ENCODE assay signal across 13 cellular contexts in genomic region chr2:192004188-192004963, GRCh38.
DNase-seq lines count a peak whose midpoint lies in the region; ATAC-seq and TF ChIP-seq lines count a peak whose summit lies in the region.
"Had no signal": no experiment of that assay in that cellular context is flagged by ENCODE, and none has a peak within 500 bp of the region (broad histone marks: within the 10 kb centered on the region; RNA-seq: fewer than 3 reads in every experiment).

No MANE protein-coding gene starts in this region.

- no peaks in the 10 kb centered on the region for H3K79me2 ChIP-seq in OCI-LY3 (ENCODE audit: low read length)

- H3K4me3 Mint-ChIP-seq in chondrocyte (ENCODE audit: unreplicated experiment): no peak overlapping the region

- no peaks in the 10 kb centered on the region for H3K27me3 ChIP-seq in OCI-LY3 (ENCODE audit: low read depth, low read length)
- H3K27me3 ChIP-seq: heart left ventricle, SJCRH30, testis had no signal

- no peaks in the 10 kb centered on the region for H3K9me3 ChIP-seq in OCI-LY3 (ENCODE audit: insufficient read depth, low read length)
- H3K9me3 ChIP-seq: heart left ventricle, SJCRH30, testis had no signal

- peaks cover 15% of the 10 kb centered on the region for H3K4me1 Mint-ChIP-seq in chondrocyte (ENCODE audit: low read depth)

- no peaks in the 10 kb centered on the region for H3K9me3 Mint-ChIP-seq in chondrocyte (ENCODE audit: low read depth)

- peak overlapping the region; percentile 43 for H3K9ac ChIP-seq in OCI-LY3 (ENCODE audit: low read length)

- DNase-seq in NCI-H748 treated with DMSO at 0.1 percent for 48 hours (lab: John Stamatoyannopoulos, UW): no peak
- DNase-seq in NCI-H2196 treated with DMSO at 0.1 percent for 48 hours (lab: John Stamatoyannopoulos, UW; ENCODE audit: unreplicated experiment): no peak
- DNase-seq in NAMALWA (ENCODE audit: low spot score): no peak
- no peak for DNase-seq in chondrocyte (ENCODE audit: low spot score)
- DNase-seq: effector CD4-positive, alpha-beta T cell; heart left ventricle; SJCRH30; testis had no signal

- no peaks in the 10 kb centered on the region for H3K27me3 Mint-ChIP-seq in chondrocyte (ENCODE audit: low read depth)

- H3K27ac ChIP-seq in OCI-LY3 (ENCODE audit: low read length): peak overlapping the region; percentile 14; the same call in 1 of the 2 replicates
- H3K27ac ChIP-seq: C4-2B, heart left ventricle, SJCRH30, testis had no signal

- no peaks in the 10 kb centered on the region for H4K20me1 ChIP-seq in OCI-LY3 (ENCODE audit: insufficient read depth, low read length)

- H3K27ac Mint-ChIP-seq in chondrocyte (ENCODE audit: unreplicated experiment): no peak overlapping the region

- no peak for TF ChIP-seq CTCF in OCI-LY3 (IDR thresholded peaks at IDR 0.05; ENCODE audit: low read depth, low read length)
- no peak for TF ChIP-seq CTCF in chondrocyte (IDR thresholded peaks at IDR 0.05)

- H3K4me3 ChIP-seq in OCI-LY3 (ENCODE audit: low read length): peak overlapping the region; percentile 56
- H3K4me3 ChIP-seq: heart left ventricle, SJCRH30, testis had no signal

- peaks cover 32% of the 10 kb centered on the region for H3K4me1 ChIP-seq in OCI-LY3 (ENCODE audit: low read length)
- H3K4me1 ChIP-seq: testis had no signal

- peak overlapping the region; percentile 84 for H3K4me2 ChIP-seq in OCI-LY3 (ENCODE audit: low read length)

- no peaks in the 10 kb centered on the region for H3K36me3 Mint-ChIP-seq in chondrocyte (ENCODE audit: low read depth)

- H3K36me3 ChIP-seq in OCI-LY3 (replicated peaks; ENCODE audit: low read depth, low read length): no peaks in the 10 kb centered on the region
- H3K36me3 ChIP-seq: heart left ventricle, SJCRH30 had no signal

- H2AFZ ChIP-seq in OCI-LY3 (ENCODE audit: low read depth, low read length): peak overlapping the region; percentile 50

- ATAC-seq in GM18519 (IDR thresholded peaks at IDR 0.05; ENCODE audit: low FRiP score, unreplicated experiment): peak; percentile 85
- peak; percentile 85 for ATAC-seq in GM21390 (IDR thresholded peaks at IDR 0.05; ENCODE audit: unreplicated experiment)
- ATAC-seq in HG02981 (IDR thresholded peaks at IDR 0.05; ENCODE audit: unreplicated experiment): peak; percentile 68
- ATAC-seq: heart left ventricle had no signal
